In genomic region chr3:42871-43744, GRCh38 we compare ENCODE assay signal across 8 cellular contexts.
DNase-seq lines count a peak whose midpoint lies in the region; ATAC-seq and TF ChIP-seq lines count a peak whose summit lies in the region.
"Not testable (repeated sequence)": the region's sequence is repeated elsewhere in the genome, so short reads cannot be mapped to it uniquely, and the experiment has no call there.

No MANE protein-coding gene starts in this region.

- not testable (repeated sequence) for H3K27me3 Mint-ChIP-seq in Caco-2 (ENCODE audit: insufficient read depth, unreplicated experiment)

- ATAC-seq in GM18868 (IDR thresholded peaks at IDR 0.05; ENCODE audit: unreplicated experiment) (peak; percentile 51), HG03175 (IDR thresholded peaks at IDR 0.05; ENCODE audit: unreplicated experiment) (peak; percentile 51)

- DNase-seq in Caco-2; retinal pigment epithelial cell (ENCODE audit: low read depth): not testable (repeated sequence)
- DNase-seq in NCI-H1694 treated with DMSO at 0.1 percent for 48 hours (lab: John Stamatoyannopoulos, UW) (peak; percentile 14), RKO (ENCODE audit: low spot score) (peak; percentile 16), cerebellum (ENCODE audit: low spot score) (peak; percentile 10), kidney tubule cell (ENCODE audit: low spot score) (peak; percentile 37)

- intact Hi-C loops in Caco-2 (cut with micrococcal nuclease; ENCODE audit: unreplicated experiment), result loop anchor here (1.0 kb wide), 2 partner anchors 311 to 334 kb away; no protein-coding TSS in a partner anchor

- H3K4me1 Mint-ChIP-seq in Caco-2 (ENCODE audit: low read depth, unreplicated experiment), result not testable (repeated sequence)

- not testable (repeated sequence) for H3K4me3 ChIP-seq in Caco-2 (ENCODE audit: low read depth, low read length); retinal pigment epithelial cell (ENCODE audit: low read length)

- not testable (repeated sequence) for H3K27ac Mint-ChIP-seq in Caco-2 (ENCODE audit: unreplicated experiment)

- H3K4me1 ChIP-seq in Caco-2, result not testable (repeated sequence)

- H3K9me3 ChIP-seq in Caco-2, result not testable (repeated sequence)

- not testable (repeated sequence) for H3K4me3 Mint-ChIP-seq in Caco-2 (ENCODE audit: unreplicated experiment)

- POLR2A ChIA-PET in Caco-2 (lab: Charles Lee), result not testable (repeated sequence)

- H3K36me3 ChIP-seq in Caco-2 (ENCODE audit: control insufficient read depth, insufficient read depth, low read length), result not testable (repeated sequence)

- TF ChIP-seq CTCF in Caco-2 (IDR thresholded peaks at IDR 0.05; ENCODE audit: insufficient read depth in 1 of 2, low read depth in 1 of 2, low read length in 1 of 2, severe bottlenecking in 1 of 2, unreplicated experiment in 1 of 2) (peak; percentile 19 to 26), retinal pigment epithelial cell (conservative IDR thresholded peaks at IDR 0.05; ENCODE audit: low read depth, low read length) (peak; percentile 34)

- CTCF ChIA-PET in Caco-2 (lab: Charles Lee), result interaction anchor here (1.1 to 1.8 kb wide), 3 partner anchors 165 to 335 kb away, joined by 3 to 15 read pairs (median 3); no protein-coding TSS in a partner anchor

- H3K27me3 ChIP-seq in Caco-2 (replicated peaks; ENCODE audit: control insufficient read depth, insufficient read depth, low read length), result not testable (repeated sequence)

- H3K9me3 Mint-ChIP-seq in Caco-2 (ENCODE audit: unreplicated experiment), result not testable (repeated sequence)

- BruUV-seq in Caco-2 (replicated peaks; lab: Mats Ljungman, UMichigan), result not testable (repeated sequence)

- H3K36me3 Mint-ChIP-seq in Caco-2 (ENCODE audit: insufficient read depth, unreplicated experiment), result not testable (repeated sequence)
